ENCODE assay signal across 8 cellular contexts in the genomic region with DNA sequence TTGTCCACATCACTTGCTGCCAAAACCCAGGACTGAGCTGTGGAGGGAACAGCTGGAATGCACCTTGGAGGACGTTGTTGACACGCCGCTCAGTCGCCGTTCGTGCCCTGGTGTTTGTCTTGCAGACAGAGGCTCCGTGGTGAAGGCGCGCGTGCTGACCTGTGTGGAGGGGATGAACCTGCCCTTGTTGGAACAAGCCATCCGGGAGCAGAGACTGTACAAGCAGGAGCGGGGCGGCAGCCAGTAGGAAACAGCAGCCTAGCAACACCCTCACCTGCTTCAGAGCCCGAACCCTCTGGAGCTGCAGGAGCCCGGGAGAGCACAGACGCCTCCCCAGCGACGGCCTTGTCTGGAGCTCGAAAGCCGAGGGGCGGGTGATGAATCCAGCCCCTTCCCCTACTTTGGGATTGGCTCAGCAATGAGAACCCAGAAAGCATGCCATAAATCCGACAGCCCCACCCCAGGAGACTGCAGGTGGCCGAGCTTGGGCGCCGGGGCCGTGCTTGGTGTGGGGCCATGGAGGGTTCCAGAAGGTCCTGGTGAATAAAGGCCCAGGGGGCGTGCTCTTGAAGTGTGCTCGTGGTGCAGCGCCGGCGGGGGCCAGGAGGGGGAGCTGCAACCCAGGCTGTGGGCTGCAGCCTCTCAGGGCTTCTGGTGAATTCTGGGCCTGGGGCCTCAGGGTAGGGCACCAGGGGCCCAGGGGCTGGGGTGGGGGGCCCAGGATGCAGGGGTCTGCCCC. TPM values are rescaled to one million over a fixed set of nuclear protein-coding genes. Genes with fewer than 3 reads are reported as not detected.
A peak's percentile ranks its signal among the peaks of the same experiment; 100 is the strongest.
DNase-seq lines count a peak whose midpoint lies in the region; ATAC-seq and TF ChIP-seq lines count a peak whose summit lies in the region.

No MANE protein-coding gene starts in this region.

- H2BK12ac ChIP-seq in trophoblast cell (ENCODE audit: low read length): no peak overlapping the region

- DNase-seq in NCI-H1436 (lab: John Stamatoyannopoulos, UW) (peak; percentile 55), NCI-H1436 treated with DMSO at 0.1 percent for 48 hours (lab: John Stamatoyannopoulos, UW) (no peak), NCI-H526 treated with DMSO at 0.1 percent for 48 hours (lab: John Stamatoyannopoulos, UW) (peak; percentile 10), activated T-cell treated with anti-CD3 and anti-CD28 coated beads for 48 hours (ENCODE audit: low read depth) (peak; percentile 67), fibroblast of lung (ENCODE audit: low read depth in 2 of 2) (peak in 1 of 2 donors; percentile 28), trophoblast cell (peak; percentile 59 to 73)

- TF ChIP-seq CTCF in fibroblast of lung (conservative IDR thresholded peaks at IDR 0.05 in 1 of 2, IDR thresholded peaks at IDR 0.05 in 1 of 2; ENCODE audit: low read depth in 1 of 2, low read length in 2 of 2): peak; percentile 42 to 61

- peak overlapping the region; percentile 3 for H4K12ac ChIP-seq in trophoblast cell (ENCODE audit: low read depth, low read length)

- no peak overlapping the region for H3K4ac ChIP-seq in trophoblast cell (ENCODE audit: low read depth, low read length)

- H4K8ac ChIP-seq in trophoblast cell (ENCODE audit: low read depth, low read length): peak overlapping the region; percentile 50

- H3K27me3 ChIP-seq in fibroblast of lung (ENCODE audit: control insufficient read depth, insufficient read depth, low read length) (no peaks in the 10 kb centered on the region), trophoblast cell (ENCODE audit: insufficient read depth, low read length) (no peaks in the 10 kb centered on the region)

- peak overlapping the region; percentile 20 for H4K91ac ChIP-seq in trophoblast cell (ENCODE audit: low read depth, low read length)

- H2BK5ac ChIP-seq in trophoblast cell (ENCODE audit: low read depth, low read length, poor library complexity): no peak overlapping the region

- H3K27ac ChIP-seq in fibroblast of lung (ENCODE audit: insufficient read depth, low read length) (no peak overlapping the region), trophoblast cell (ENCODE audit: low read depth, low read length) (peak overlapping the region; percentile 15)

- H3K4me3 ChIP-seq in fibroblast of lung (replicated peaks in 1 of 4; ENCODE audit: control extremely low read depth in 1 of 4, insufficient read depth in 1 of 4, low read depth in 3 of 4, low read length in 4 of 4) (no peak overlapping the region), trophoblast cell (ENCODE audit: low read depth, low read length) (no peak overlapping the region)

- no peaks in the 10 kb centered on the region for H3K4me1 ChIP-seq in fibroblast of lung (ENCODE audit: control insufficient read depth, extremely low read depth, insufficient read depth, low read length)
- peaks cover 19 to 21% of the 10 kb centered on the region in 2 experiments for H3K4me1 ChIP-seq in trophoblast cell (ENCODE audit: control insufficient read depth in 1 of 2, insufficient read depth in 2 of 2, low read length in 2 of 2)

- H3K9ac ChIP-seq in fibroblast of lung (ENCODE audit: insufficient read depth, low read length) (no peak overlapping the region), trophoblast cell (ENCODE audit: low read length) (no peak overlapping the region)

- no peak for ATAC-seq in HG03565 (IDR thresholded peaks at IDR 0.05; ENCODE audit: unreplicated experiment)
- no peak for ATAC-seq in HG03354 (IDR thresholded peaks at IDR 0.05; ENCODE audit: poor library complexity, severe bottlenecking, unreplicated experiment)

- H4K20me1 ChIP-seq in fibroblast of lung (ENCODE audit: control insufficient read depth, extremely low read depth, insufficient read depth, low read length): no peaks in the 10 kb centered on the region

- no peak overlapping the region for H3K4me2 ChIP-seq in fibroblast of lung (ENCODE audit: extremely low read depth, insufficient read depth, low read length)
- H3K4me2 ChIP-seq in trophoblast cell (ENCODE audit: low read length): no peak overlapping the region

- H3K23ac ChIP-seq in trophoblast cell (ENCODE audit: low read length): peak overlapping the region; percentile 18

- H2BK120ac ChIP-seq in trophoblast cell (ENCODE audit: insufficient read depth, low read length, poor library complexity): no peak overlapping the region

- no peak overlapping the region for H2AK5ac ChIP-seq in trophoblast cell (ENCODE audit: low read length)

- H3K9me3 ChIP-seq in fibroblast of lung (ENCODE audit: control insufficient read depth, insufficient read depth, low read depth, low read length) (no peaks in the 10 kb centered on the region), trophoblast cell (ENCODE audit: insufficient read depth, low read depth, low read length) (peaks cover 7% of the 10 kb centered on the region)

- H3K36me3 ChIP-seq in fibroblast of lung (ENCODE audit: control insufficient read depth, insufficient read depth, low read length) (no peaks in the 10 kb centered on the region), trophoblast cell (ENCODE audit: control insufficient read depth in 1 of 2, insufficient read depth in 2 of 2, low read length in 2 of 2) (peaks cover 18 to 22% of the 10 kb centered on the region in 2 experiments)

- peaks cover 11% of the 10 kb centered on the region for H3K79me1 ChIP-seq in trophoblast cell (ENCODE audit: low read length)

- H3K18ac ChIP-seq in trophoblast cell (ENCODE audit: low read length): peak overlapping the region; percentile 35

- H3K14ac ChIP-seq in trophoblast cell (ENCODE audit: low read length): peak overlapping the region; percentile 24

- H3K79me2 ChIP-seq in fibroblast of lung (ENCODE audit: control insufficient read depth, insufficient read depth, low read length) (no peaks in the 10 kb centered on the region), trophoblast cell (ENCODE audit: control insufficient read depth, insufficient read depth, low read length, poor library complexity) (peaks cover 2% of the 10 kb centered on the region)

- no peak overlapping the region for H2AFZ ChIP-seq in fibroblast of lung (ENCODE audit: low read length)
- no peak overlapping the region for H2AFZ ChIP-seq in trophoblast cell (ENCODE audit: insufficient read depth, low read length, poor library complexity)

- WGBS in trophoblast cell (ENCODE audit: extremely low coverage, insufficient coverage, insufficient read length): no CpG with 5 or more reads among the region's 31 CpGs

RNA-seq across cellular contexts. Expression of gene CDK3, which starts 0.5 kb away (rescaled TPM):
- total RNA-seq in fibroblast of lung: 1.3 TPM in 2 replicates
- 1.7 and 2.3 TPM in 2 replicates for polyA plus RNA-seq in fibroblast of lung
- 1.6 and 1.7 TPM in 2 replicates for polyA plus RNA-seq in fibroblast of lung (2012)
- 4.8 TPM in 1 of 2 replicates, not detected in the other for polyA minus RNA-seq in fibroblast of lung (ENCODE audit: low replicate concordance)
- 7.5 and 8.6 TPM in 2 replicates for polyA plus RNA-seq in trophoblast cell (2013)

RNA-seq across cellular contexts. Expression of gene TEN1, which starts 21.1 kb away (rescaled TPM):
- total RNA-seq in fibroblast of lung: 9.4 and 12.6 TPM in 2 replicates
- 10.3 and 11.4 TPM in 2 replicates for polyA plus RNA-seq in fibroblast of lung
- 15.3 and 18.4 TPM in 2 replicates for polyA plus RNA-seq in fibroblast of lung (2012)
- polyA minus RNA-seq in fibroblast of lung (ENCODE audit: low replicate concordance): 13.6 and 18.5 TPM in 2 replicates
- 23.8 and 25.0 TPM in 2 replicates for polyA plus RNA-seq in trophoblast cell (2013)

RNA-seq across cellular contexts. Expression of gene ACOX1, which starts 21.2 kb away (rescaled TPM):
- total RNA-seq in fibroblast of lung: 44.4 and 70.5 TPM in 2 replicates
- polyA plus RNA-seq in fibroblast of lung: 30.0 and 31.3 TPM in 2 replicates
- polyA plus RNA-seq in fibroblast of lung (2012): 20.0 and 22.7 TPM in 2 replicates
- 58.5 and 59.6 TPM in 2 replicates for polyA minus RNA-seq in fibroblast of lung (ENCODE audit: low replicate concordance)
- 31.9 and 34.4 TPM in 2 replicates for polyA plus RNA-seq in trophoblast cell (2013)

RNA-seq across cellular contexts. Expression of gene EVPL, which starts 26.9 kb away (rescaled TPM):
- not detected in 2 replicates for total RNA-seq in fibroblast of lung
- not detected in 2 replicates for polyA plus RNA-seq in fibroblast of lung
- polyA plus RNA-seq in fibroblast of lung (2012): not detected in 2 replicates
- polyA minus RNA-seq in fibroblast of lung (ENCODE audit: low replicate concordance): not detected in 2 replicates
- polyA plus RNA-seq in trophoblast cell (2013): 0.04 and 0.06 TPM in 2 replicates

RNA-seq across cellular contexts. Expression of gene FBF1, which starts 59.3 kb away (rescaled TPM):
- total RNA-seq in fibroblast of lung: 10.5 and 11.2 TPM in 2 replicates
- 1.6 and 2.6 TPM in 2 replicates for polyA plus RNA-seq in fibroblast of lung
- polyA plus RNA-seq in fibroblast of lung (2012): 2.7 and 4.7 TPM in 2 replicates
- 1.5 and 4.0 TPM in 2 replicates for polyA minus RNA-seq in fibroblast of lung (ENCODE audit: low replicate concordance)
- polyA plus RNA-seq in trophoblast cell (2013): 3.2 and 3.6 TPM in 2 replicates
